Comparison of ENCODE assay signal across 8 cellular contexts in the genomic region with DNA sequence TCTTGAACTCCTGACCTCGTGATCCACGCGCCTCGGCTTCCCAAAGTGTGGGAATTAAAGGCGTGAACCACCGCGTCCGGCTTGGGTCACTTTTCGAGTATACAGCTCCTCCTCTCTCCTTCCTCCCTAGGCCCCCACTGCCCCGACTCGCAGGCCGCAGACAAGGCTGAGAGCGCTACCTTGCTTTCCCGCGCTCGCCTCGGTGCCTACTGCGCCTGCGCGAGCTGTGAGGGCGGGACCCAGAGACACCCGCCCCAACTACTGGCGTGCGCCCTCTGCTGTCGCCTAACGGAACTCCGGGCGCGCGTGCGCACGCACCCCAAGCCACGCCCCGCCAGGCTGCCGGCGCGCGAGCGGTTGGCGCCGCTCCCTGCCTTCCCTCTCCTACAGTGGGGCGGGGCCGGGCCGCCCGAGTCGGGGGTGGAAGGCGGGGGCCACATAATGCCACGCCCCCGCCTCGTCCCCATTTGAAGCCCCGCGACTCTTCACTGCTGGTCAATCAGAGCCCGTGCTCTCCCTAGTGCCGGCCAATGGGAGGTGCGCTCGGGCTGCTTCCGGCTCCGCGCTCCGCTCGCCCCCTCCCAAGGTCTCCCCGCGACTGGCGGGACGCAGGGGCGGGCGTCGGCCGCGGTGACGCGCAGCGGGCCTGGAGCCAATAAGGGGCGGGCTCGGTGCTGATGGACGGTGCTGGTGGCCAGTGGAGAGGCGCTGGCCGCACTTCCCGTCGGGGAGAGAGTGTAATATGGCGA. TPM values are rescaled to one million over a fixed set of nuclear protein-coding genes. Genes with fewer than 3 reads are reported as not detected.
A peak's percentile ranks its signal among the peaks of the same experiment; 100 is the strongest.
DNase-seq lines count a peak whose midpoint lies in the region; ATAC-seq, FAIRE-seq and TF ChIP-seq lines count a peak whose summit lies in the region.

A gene (plus strand): TSS at position 730 of the 749 bp plus-strand sequence. CDS start 13 bp downstream, at position 743.

- POLR2A ChIA-PET in T-cell (lab: Charles Lee): interaction anchor here in 1 of 2 donors (0.5 to 0.8 kb wide), 3 partner anchors 47 to 288 kb away, joined by 3 to 7 read pairs (median 5); a partner anchor contains a TSS

- H3K27ac ChIP-seq in adipose tissue (ENCODE audit: low read depth, low read length) (peak within 1 kb of the TSS; percentile 69), heart left ventricle (peak within 1 kb of the TSS in 11 of 12 donors; percentile 81 to 97 (median 89))

- H3K27me3 Mint-ChIP-seq in T-cell (no peaks in the 10 kb centered on the region), type B pancreatic cell (no peaks in the 10 kb centered on the region)

- peak; percentile 99 for FAIRE-seq in GM12892 (lab: Jason Lieb, UNC)

- CTCF ChIA-PET in T-cell (lab: Charles Lee): interaction anchor here in 1 of 2 donors (0.5 to 2.0 kb wide), 8 partner anchors 16 to 74 kb away, joined by 3 to 10 read pairs (median 4); a partner anchor contains a TSS

- H3K27ac Mint-ChIP-seq in T-cell: peak within 1 kb of the TSS; percentile 97 to 98
- peak within 1 kb of the TSS; percentile 98 for H3K27ac Mint-ChIP-seq in type B pancreatic cell

- H3K27me3 ChIP-seq in heart left ventricle: no peaks in the 10 kb centered on the region

- TF ChIP-seq POLR2A in GM12892 (IDR thresholded peaks at IDR 0.05; ENCODE audit: low read depth, low read length) (no peak), heart left ventricle (IDR thresholded peaks at IDR 0.05) (no peak)

- peak; percentile 93 to 99 (median 98) for TF ChIP-seq CTCF in heart left ventricle (IDR thresholded peaks at IDR 0.05)
- peak; percentile 98 for TF ChIP-seq CTCF in type B pancreatic cell (conservative IDR thresholded peaks at IDR 0.05)

- intact Hi-C loops in heart left ventricle (cut with DNase I): loop anchor here in 9 of 10 donors (1.0 to 5.0 kb wide), 7 partner anchors 34 to 76 kb away; a partner anchor contains a TSS

- peaks cover 0 to 19% (median 0%) of the 10 kb centered on the region in 9 donors for H3K36me3 ChIP-seq in heart left ventricle

- peak within 1 kb of the TSS; percentile 73 to 99 (median 83) for H3K4me3 ChIP-seq in heart left ventricle

- H3K9me3 Mint-ChIP-seq in T-cell (no peaks in the 10 kb centered on the region), type B pancreatic cell (no peaks in the 10 kb centered on the region)

- H3K4me3 Mint-ChIP-seq in T-cell: peak within 1 kb of the TSS; percentile 94 to 98 (median 97)
- peak within 1 kb of the TSS; percentile 99 for H3K4me3 Mint-ChIP-seq in type B pancreatic cell

- DNase-seq in GM12892 (ENCODE audit: insufficient read length) (peak; percentile 98), NCI-H1436 treated with DMSO at 0.1 percent for 48 hours (lab: John Stamatoyannopoulos, UW) (peak; percentile 94), T-cell (peak; percentile 95 to 100 (median 98)), heart left ventricle (peak; percentile 99 to 100 (median 99)), pons (ENCODE audit: low spot score) (peak; percentile 99), type B pancreatic cell (ENCODE audit: extremely low spot score, unreplicated experiment) (peak; percentile 100)

- ATAC-seq in HG02852 (IDR thresholded peaks at IDR 0.05; ENCODE audit: unreplicated experiment) (peak; percentile 85), T-cell (replicated peaks in 1 of 4) (peak; percentile 91 to 93 (median 91)), heart left ventricle (peak; percentile 98 to 99 (median 98))

- 1% methylated on average over 51 to 80 of the region's 81 CpGs for WGBS in adipose tissue, 3 donors
- 0 to 2% (median 1%) methylated on average over 31 to 81 of the region's 81 CpGs for WGBS in heart left ventricle, 4 donors

- H3K4me1 Mint-ChIP-seq in T-cell (peaks cover 32 to 41% (median 40%) of the 10 kb centered on the region in 3 donors), type B pancreatic cell (ENCODE audit: unreplicated experiment) (peaks cover 11% of the 10 kb centered on the region)

- H3K36me3 Mint-ChIP-seq in T-cell (peaks cover 7% of the 10 kb centered on the region), type B pancreatic cell (no peaks in the 10 kb centered on the region)

- peaks cover 4 to 49% (median 29%) of the 10 kb centered on the region in 12 donors for H3K4me1 ChIP-seq in heart left ventricle

- no peaks in the 10 kb centered on the region for H3K9me3 ChIP-seq in heart left ventricle

RNA-seq across cellular contexts. Expression of the gene that starts here (rescaled TPM):
- 158 TPM for polyA plus RNA-seq in GM12892 (2012; ENCODE audit: missing spikeins)
- total RNA-seq in T-cell (10 to 100 TPM; 67.0 to 84.5 (median 71.7) TPM), heart left ventricle (10 to 100 TPM; 10.9 to 53.7 (median 23.7) TPM), type B pancreatic cell (ENCODE audit: low replicate concordance) (86.9 and 98.7 TPM in 2 replicates)
- polyA plus RNA-seq in adipose tissue (10 to 100 TPM; 20.8 to 31.9 (median 27.8) TPM), heart left ventricle (10 to 100 TPM in 1 of 2 donors, 1 to 10 TPM in 1; 7.8 to 32.2 TPM)

Comparison
In these comparisons a context has a peak if more than half of its experiments do, and no peak if none do; other contexts are left out.
1. Peak in every context shown above with its lines: DNase-seq, ATAC-seq, H3K4me3 ChIP-seq and H3K27ac ChIP-seq.